In the genomic region with DNA sequence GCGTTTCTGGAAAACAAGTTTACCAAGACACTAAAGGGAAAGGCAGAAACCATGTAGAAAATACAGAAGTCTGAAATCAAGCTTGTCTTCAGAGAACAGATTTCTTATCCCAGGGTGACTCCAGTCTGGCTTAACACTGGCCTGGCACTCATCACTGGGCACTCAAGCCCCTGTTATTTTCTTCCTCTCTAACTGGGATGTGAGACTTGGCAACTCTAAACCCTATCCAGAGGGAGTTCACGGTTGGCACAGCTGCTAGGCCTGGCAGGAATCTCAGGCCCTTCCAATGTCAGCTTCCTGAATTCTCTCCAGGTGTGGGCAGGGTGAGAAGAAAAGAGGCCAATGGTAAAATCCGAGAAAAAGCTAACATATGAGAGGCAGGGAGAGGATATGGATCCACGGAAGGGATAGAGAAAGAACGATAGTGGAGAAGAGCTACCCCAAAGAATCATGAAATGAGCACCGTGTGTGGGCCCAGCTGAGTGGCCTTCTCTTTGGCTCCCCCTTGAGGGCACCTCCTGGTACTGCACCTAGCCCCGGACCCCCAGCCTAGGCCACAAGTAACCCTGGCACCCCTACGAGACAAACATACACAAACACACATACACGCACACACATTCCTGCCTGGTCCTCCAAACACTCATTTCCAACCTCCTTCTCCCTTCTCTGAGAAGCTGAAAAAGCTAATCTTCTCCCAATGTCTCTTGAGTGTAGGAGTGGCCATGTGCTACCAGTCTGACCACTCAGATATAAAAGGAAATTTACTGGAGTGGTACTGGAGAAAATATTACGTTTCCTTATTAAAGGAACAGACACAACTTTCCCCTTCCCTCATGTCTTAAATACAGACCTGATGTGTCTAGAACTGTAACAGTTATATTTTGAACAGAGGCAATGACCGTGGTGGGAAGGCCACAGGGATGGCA, we compare ENCODE assay signal across 8 cellular contexts. TPM values are rescaled to one million over a fixed set of nuclear protein-coding genes. Genes with fewer than 3 reads are reported as not detected.
DNase-seq lines count a peak whose midpoint lies in the region; ATAC-seq, FAIRE-seq and TF ChIP-seq lines count a peak whose summit lies in the region.

No MANE protein-coding gene starts in this region.

- ATAC-seq in activated CD4-positive, alpha-beta T cell treated with anti-CD3 and anti-CD28 coated beads for 36 hours = peak; percentile 58
- ATAC-seq in GM23338 = peak; percentile 88
- peak; percentile 38 for ATAC-seq in activated T-helper 17 cell treated with anti-CD3 and anti-CD28 coated beads, Interleukin-2, amount 50 U/mL, for 72 hours (replicated peaks)

- no peaks in the 10 kb centered on the region for H3F3A ChIP-seq in GM23338 (replicated peaks; ENCODE audit: low read depth)

- TF ChIP-seq CTCF in GM23338 (conservative IDR thresholded peaks at IDR 0.05; ENCODE audit: low read depth in 2 of 2) (peak; percentile 65 to 77), LNCaP clone FGC (IDR thresholded peaks at IDR 0.05; ENCODE audit: control insufficient read depth, extremely low read depth, insufficient read depth) (peak; percentile 58)

- no peaks in the 10 kb centered on the region for H3K4me1 ChIP-seq in GM23338 (ENCODE audit: insufficient read depth)

- H3K27me3 ChIP-seq in GM23338 (ENCODE audit: insufficient read depth) = no peaks in the 10 kb centered on the region

- H3K36me3 Mint-ChIP-seq in activated CD4-positive, alpha-beta T cell treated with anti-CD3 and anti-CD28 coated beads for 36 hours (ENCODE audit: low read depth) = no peaks in the 10 kb centered on the region
- H3K36me3 Mint-ChIP-seq in GM23338 (ENCODE audit: low read depth) = no peaks in the 10 kb centered on the region
- no peaks in the 10 kb centered on the region for H3K36me3 Mint-ChIP-seq in activated T-helper 17 cell treated with anti-CD3 and anti-CD28 coated beads, Interleukin-2, amount 50 U/mL, for 72 hours (ENCODE audit: low read depth)

- intact Hi-C loops in activated CD4-positive, alpha-beta T cell treated with anti-CD3 and anti-CD28 coated beads for 36 hours (cut with DNase I, micrococcal nuclease) = no loop called here

- H3K4me2 ChIP-seq in GM23338 = no peak overlapping the region

- no peak overlapping the region for H3K27ac Mint-ChIP-seq in activated CD4-positive, alpha-beta T cell treated with anti-CD3 and anti-CD28 coated beads for 36 hours
- no peak overlapping the region for H3K27ac Mint-ChIP-seq in GM23338
- no peak overlapping the region for H3K27ac Mint-ChIP-seq in activated T-helper 17 cell treated with anti-CD3 and anti-CD28 coated beads, Interleukin-2, amount 50 U/mL, for 72 hours

- no peaks in the 10 kb centered on the region for H4K20me1 ChIP-seq in GM23338 (replicated peaks; ENCODE audit: insufficient read depth)

- no peaks in the 10 kb centered on the region for H3K9me2 ChIP-seq in GM23338 (ENCODE audit: insufficient read depth)

- DNase-seq in activated CD4-positive, alpha-beta T cell treated with anti-CD3 and anti-CD28 coated beads for 36 hours = peak; percentile 49
- no peak for DNase-seq in activated CD4-positive, alpha-beta T cell treated with anti-CD3 and anti-CD28 coated beads, Interleukin-2, amount 50 U/mL, for 4 hours
- DNase-seq in GM23338 (ENCODE audit: low spot score) (peak; percentile 53), LNCaP clone FGC (ENCODE audit: low read depth) (no peak), iPS-NIHi7 (ENCODE audit: extremely low spot score) (peak; percentile 91), urothelium cell line (ENCODE audit: low spot score) (peak; percentile 29), occipital lobe (lab: John Stamatoyannopoulos, UW) (no peak)

- H3K4me3 ChIP-seq in GM23338 (no peak overlapping the region), LNCaP clone FGC (ENCODE audit: low read depth, low read length) (no peak overlapping the region)

- H3K27ac ChIP-seq in GM23338 (ENCODE audit: low read depth) = no peak overlapping the region

- no peak overlapping the region for H3K4me3 Mint-ChIP-seq in activated CD4-positive, alpha-beta T cell treated with anti-CD3 and anti-CD28 coated beads for 36 hours
- no peak overlapping the region for H3K4me3 Mint-ChIP-seq in GM23338
- H3K4me3 Mint-ChIP-seq in activated T-helper 17 cell treated with anti-CD3 and anti-CD28 coated beads, Interleukin-2, amount 50 U/mL, for 72 hours = no peak overlapping the region

- FAIRE-seq in urothelium cell line (lab: Jason Lieb, UNC) = no peak

- H3K9me3 Mint-ChIP-seq in activated CD4-positive, alpha-beta T cell treated with anti-CD3 and anti-CD28 coated beads for 36 hours (ENCODE audit: low read depth) = no peaks in the 10 kb centered on the region
- H3K9me3 Mint-ChIP-seq in GM23338 = no peaks in the 10 kb centered on the region; the same call in 2 of the 3 replicates
- no peaks in the 10 kb centered on the region for H3K9me3 Mint-ChIP-seq in activated T-helper 17 cell treated with anti-CD3 and anti-CD28 coated beads, Interleukin-2, amount 50 U/mL, for 72 hours

- no peaks in the 10 kb centered on the region for H3K27me3 Mint-ChIP-seq in activated CD4-positive, alpha-beta T cell treated with anti-CD3 and anti-CD28 coated beads for 36 hours
- H3K27me3 Mint-ChIP-seq in GM23338 (ENCODE audit: insufficient read depth, low read depth, poor library complexity) = peaks cover 3% of the 10 kb centered on the region
- no peaks in the 10 kb centered on the region for H3K27me3 Mint-ChIP-seq in activated T-helper 17 cell treated with anti-CD3 and anti-CD28 coated beads, Interleukin-2, amount 50 U/mL, for 72 hours

- H3K79me2 ChIP-seq in GM23338 (replicated peaks; ENCODE audit: insufficient read depth) = no peaks in the 10 kb centered on the region

- POLR2A ChIA-PET in activated CD4-positive, alpha-beta T cell treated with anti-CD3 and anti-CD28 coated beads for 36 hours (lab: Charles Lee) = interaction anchor here (0.5 kb wide), 1 partner anchor 1364 kb away, joined by 3 read pairs; no protein-coding TSS in a partner anchor

- H3K36me3 ChIP-seq in GM23338 (ENCODE audit: insufficient read depth) = no peaks in the 10 kb centered on the region

- CTCF ChIA-PET in activated CD4-positive, alpha-beta T cell treated with anti-CD3 and anti-CD28 coated beads for 36 hours (lab: Charles Lee) = interaction anchor here (0.6 to 1.0 kb wide), 2 partner anchors 13 to 148 kb away, joined by 3 to 4 read pairs; no protein-coding TSS in a partner anchor

- no peaks in the 10 kb centered on the region for H3K4me1 Mint-ChIP-seq in activated CD4-positive, alpha-beta T cell treated with anti-CD3 and anti-CD28 coated beads for 36 hours
- H3K4me1 Mint-ChIP-seq in GM23338 = no peaks in the 10 kb centered on the region
- no peaks in the 10 kb centered on the region for H3K4me1 Mint-ChIP-seq in activated T-helper 17 cell treated with anti-CD3 and anti-CD28 coated beads, Interleukin-2, amount 50 U/mL, for 72 hours

- no peak overlapping the region for H2AFZ ChIP-seq in GM23338

TF ChIP-seq in GM23338, 12 proteins besides CTCF, POLR2A, EP300 and RAD21:
- TF ChIP-seq, protein P1, sequence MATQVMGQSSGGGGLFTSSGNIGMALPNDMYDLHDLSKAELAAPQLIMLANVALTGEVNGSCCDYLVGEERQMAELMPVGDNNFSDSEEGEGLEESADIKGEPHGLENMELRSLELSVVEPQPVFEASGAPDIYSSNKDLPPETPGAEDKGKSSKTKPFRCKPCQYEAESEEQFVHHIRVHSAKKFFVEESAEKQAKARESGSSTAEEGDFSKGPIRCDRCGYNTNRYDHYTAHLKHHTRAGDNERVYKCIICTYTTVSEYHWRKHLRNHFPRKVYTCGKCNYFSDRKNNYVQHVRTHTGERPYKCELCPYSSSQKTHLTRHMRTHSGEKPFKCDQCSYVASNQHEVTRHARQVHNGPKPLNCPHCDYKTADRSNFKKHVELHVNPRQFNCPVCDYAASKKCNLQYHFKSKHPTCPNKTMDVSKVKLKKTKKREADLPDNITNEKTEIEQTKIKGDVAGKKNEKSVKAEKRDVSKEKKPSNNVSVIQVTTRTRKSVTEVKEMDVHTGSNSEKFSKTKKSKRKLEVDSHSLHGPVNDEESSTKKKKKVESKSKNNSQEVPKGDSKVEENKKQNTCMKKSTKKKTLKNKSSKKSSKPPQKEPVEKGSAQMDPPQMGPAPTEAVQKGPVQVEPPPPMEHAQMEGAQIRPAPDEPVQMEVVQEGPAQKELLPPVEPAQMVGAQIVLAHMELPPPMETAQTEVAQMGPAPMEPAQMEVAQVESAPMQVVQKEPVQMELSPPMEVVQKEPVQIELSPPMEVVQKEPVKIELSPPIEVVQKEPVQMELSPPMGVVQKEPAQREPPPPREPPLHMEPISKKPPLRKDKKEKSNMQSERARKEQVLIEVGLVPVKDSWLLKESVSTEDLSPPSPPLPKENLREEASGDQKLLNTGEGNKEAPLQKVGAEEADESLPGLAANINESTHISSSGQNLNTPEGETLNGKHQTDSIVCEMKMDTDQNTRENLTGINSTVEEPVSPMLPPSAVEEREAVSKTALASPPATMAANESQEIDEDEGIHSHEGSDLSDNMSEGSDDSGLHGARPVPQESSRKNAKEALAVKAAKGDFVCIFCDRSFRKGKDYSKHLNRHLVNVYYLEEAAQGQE (IDR thresholded peaks at IDR 0.05; ENCODE audit: unreplicated experiment) = no peak
- TF ChIP-seq STAT1 (IDR thresholded peaks at IDR 0.05; ENCODE audit: unreplicated experiment) (no peak), ZNF331 (CRISPR knock-in tag; IDR thresholded peaks at IDR 0.05; ENCODE audit: low read depth) (no peak), NANOG (IDR thresholded peaks at IDR 0.05; ENCODE audit: borderline replicate concordance) (no peak)
- TF ChIP-seq, protein P2, sequence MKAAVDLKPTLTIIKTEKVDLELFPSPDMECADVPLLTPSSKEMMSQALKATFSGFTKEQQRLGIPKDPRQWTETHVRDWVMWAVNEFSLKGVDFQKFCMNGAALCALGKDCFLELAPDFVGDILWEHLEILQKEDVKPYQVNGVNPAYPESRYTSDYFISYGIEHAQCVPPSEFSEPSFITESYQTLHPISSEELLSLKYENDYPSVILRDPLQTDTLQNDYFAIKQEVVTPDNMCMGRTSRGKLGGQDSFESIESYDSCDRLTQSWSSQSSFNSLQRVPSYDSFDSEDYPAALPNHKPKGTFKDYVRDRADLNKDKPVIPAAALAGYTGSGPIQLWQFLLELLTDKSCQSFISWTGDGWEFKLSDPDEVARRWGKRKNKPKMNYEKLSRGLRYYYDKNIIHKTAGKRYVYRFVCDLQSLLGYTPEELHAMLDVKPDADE (IDR thresholded peaks at IDR 0.05) = no peak

RNA-seq across cellular contexts. Expression of gene PTCHD1, which starts 16.6 kb away (rescaled TPM):
- total RNA-seq in activated CD4-positive, alpha-beta T cell treated with anti-CD3 and anti-CD28 coated beads for 36 hours = not detected
- 1.5 and 1.9 TPM in 2 replicates for total RNA-seq in GM23338 (2014; rRNA removed; shearing (Covaris generic))
- polyA plus RNA-seq in GM23338 (2016; fragmentation: Nextera tagmentation; extraction: Ambion mirVana) = 0.63 and 1.9 TPM in 2 replicates
- total RNA-seq in activated T-helper 17 cell treated with anti-CD3 and anti-CD28 coated beads, Interleukin-2, amount 50 U/mL, for 72 hours = under 1 TPM in 1 of 2 donors, not detected in 1; 0.03 TPM
- 14.0 TPM for total RNA-seq in occipital lobe

Comparison
In these comparisons a context has a peak if more than half of its experiments do, and no peak if none do; other contexts are left out.
1. DNase-seq: peak in activated CD4-positive, alpha-beta T cell treated with anti-CD3 and anti-CD28 coated beads for 36 hours (single experiment), GM23338 (single experiment), iPS-NIHi7 (single experiment) and urothelium cell line (single experiment); none in activated CD4-positive, alpha-beta T cell treated with anti-CD3 and anti-CD28 coated beads, Interleukin-2, amount 50 U/mL, for 4 hours (0 of 2), LNCaP clone FGC (single experiment) and occipital lobe (single experiment).
2. ATAC-seq: peak in every context shown above with its lines; median percentile 88 in GM23338; 58 in activated CD4-positive, alpha-beta T cell treated with anti-CD3 and anti-CD28 coated beads for 36 hours; 38 in activated T-helper 17 cell treated with anti-CD3 and anti-CD28 coated beads, Interleukin-2, amount 50 U/mL, for 72 hours.